Comparison of ENCODE assay signal across 1 cellular context in the genomic region with DNA sequence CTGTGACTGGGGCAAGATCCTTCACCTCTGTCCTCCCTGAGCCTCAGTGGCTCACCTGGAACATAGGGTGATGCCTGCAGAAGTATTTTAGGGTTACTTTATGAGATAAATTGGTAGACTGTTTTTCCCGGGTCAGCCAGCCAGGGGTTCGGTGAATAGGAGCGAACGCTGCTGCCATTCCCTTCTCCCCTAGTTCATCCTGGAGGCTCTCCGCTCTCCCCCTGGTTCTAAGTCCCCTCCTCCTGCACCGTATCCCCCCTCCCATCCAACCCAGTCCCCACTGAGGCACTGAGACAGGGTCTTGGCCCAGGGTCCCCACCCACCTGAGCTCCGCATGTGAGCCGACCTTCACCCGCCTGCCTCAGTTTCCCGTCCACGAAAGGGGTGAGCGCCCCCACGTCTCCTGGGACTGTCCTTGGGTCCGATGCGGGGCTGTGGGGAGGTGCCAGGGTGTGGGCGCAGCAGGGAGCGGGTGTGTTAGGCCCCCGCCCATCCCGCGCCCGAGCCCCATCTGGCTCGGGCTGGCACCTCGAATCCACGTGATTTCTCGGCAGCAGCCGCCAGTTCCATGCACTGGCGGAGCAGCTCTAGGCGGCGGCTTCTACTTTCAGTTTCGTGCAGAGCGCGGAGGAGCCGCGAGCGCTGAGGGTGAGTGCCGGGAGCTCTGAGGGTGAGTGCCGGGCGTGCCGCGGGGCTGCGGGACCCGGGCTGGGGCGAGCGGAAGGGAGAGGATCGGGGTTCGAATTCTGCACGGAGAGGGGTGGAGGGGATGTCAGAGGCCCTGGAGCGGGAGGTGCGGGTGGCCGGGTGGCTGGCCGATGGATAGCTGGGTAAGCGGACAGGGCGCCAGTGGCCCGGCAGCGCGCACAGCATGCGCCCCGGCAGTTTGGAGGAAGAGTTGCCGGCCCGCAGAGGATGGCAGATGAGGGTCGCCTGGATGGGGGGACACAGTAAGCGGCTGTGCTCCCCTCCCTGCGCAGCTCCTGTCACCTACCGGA.
TF ChIP-seq lines count a peak whose summit lies in the region.

A gene with protein sequence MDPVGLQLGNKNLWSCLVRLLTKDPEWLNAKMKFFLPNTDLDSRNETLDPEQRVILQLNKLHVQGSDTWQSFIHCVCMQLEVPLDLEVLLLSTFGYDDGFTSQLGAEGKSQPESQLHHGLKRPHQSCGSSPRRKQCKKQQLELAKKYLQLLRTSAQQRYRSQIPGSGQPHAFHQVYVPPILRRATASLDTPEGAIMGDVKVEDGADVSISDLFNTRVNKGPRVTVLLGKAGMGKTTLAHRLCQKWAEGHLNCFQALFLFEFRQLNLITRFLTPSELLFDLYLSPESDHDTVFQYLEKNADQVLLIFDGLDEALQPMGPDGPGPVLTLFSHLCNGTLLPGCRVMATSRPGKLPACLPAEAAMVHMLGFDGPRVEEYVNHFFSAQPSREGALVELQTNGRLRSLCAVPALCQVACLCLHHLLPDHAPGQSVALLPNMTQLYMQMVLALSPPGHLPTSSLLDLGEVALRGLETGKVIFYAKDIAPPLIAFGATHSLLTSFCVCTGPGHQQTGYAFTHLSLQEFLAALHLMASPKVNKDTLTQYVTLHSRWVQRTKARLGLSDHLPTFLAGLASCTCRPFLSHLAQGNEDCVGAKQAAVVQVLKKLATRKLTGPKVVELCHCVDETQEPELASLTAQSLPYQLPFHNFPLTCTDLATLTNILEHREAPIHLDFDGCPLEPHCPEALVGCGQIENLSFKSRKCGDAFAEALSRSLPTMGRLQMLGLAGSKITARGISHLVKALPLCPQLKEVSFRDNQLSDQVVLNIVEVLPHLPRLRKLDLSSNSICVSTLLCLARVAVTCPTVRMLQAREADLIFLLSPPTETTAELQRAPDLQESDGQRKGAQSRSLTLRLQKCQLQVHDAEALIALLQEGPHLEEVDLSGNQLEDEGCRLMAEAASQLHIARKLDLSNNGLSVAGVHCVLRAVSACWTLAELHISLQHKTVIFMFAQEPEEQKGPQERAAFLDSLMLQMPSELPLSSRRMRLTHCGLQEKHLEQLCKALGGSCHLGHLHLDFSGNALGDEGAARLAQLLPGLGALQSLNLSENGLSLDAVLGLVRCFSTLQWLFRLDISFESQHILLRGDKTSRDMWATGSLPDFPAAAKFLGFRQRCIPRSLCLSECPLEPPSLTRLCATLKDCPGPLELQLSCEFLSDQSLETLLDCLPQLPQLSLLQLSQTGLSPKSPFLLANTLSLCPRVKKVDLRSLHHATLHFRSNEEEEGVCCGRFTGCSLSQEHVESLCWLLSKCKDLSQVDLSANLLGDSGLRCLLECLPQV (N-terminal part only) (plus strand): TSS at position 610 of the 998 bp plus-strand sequence. CDS start 31,156 bp downstream, outside the sequence.

TF ChIP-seq in IMR-90, 13 proteins besides CTCF, POLR2A, EP300 and RAD21:
- TF ChIP-seq, protein P1, sequence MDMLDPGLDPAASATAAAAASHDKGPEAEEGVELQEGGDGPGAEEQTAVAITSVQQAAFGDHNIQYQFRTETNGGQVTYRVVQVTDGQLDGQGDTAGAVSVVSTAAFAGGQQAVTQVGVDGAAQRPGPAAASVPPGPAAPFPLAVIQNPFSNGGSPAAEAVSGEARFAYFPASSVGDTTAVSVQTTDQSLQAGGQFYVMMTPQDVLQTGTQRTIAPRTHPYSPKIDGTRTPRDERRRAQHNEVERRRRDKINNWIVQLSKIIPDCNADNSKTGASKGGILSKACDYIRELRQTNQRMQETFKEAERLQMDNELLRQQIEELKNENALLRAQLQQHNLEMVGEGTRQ (IDR thresholded peaks at IDR 0.05; ENCODE audit: low read depth, low read length), result peak; percentile 61; the same call in 1 of the 2 replicates
- no peak for TF ChIP-seq FOS (IDR thresholded peaks at IDR 0.05; ENCODE audit: low read depth, low read length)
- TF ChIP-seq CHD1 (IDR thresholded peaks at IDR 0.05; ENCODE audit: low read depth, low read length), result no peak
- TF ChIP-seq MAZ (IDR thresholded peaks at IDR 0.05; ENCODE audit: borderline replicate concordance, low read depth, low read length), result peak; percentile 40; the same call in 1 of the 2 replicates
- TF ChIP-seq, protein P2, sequence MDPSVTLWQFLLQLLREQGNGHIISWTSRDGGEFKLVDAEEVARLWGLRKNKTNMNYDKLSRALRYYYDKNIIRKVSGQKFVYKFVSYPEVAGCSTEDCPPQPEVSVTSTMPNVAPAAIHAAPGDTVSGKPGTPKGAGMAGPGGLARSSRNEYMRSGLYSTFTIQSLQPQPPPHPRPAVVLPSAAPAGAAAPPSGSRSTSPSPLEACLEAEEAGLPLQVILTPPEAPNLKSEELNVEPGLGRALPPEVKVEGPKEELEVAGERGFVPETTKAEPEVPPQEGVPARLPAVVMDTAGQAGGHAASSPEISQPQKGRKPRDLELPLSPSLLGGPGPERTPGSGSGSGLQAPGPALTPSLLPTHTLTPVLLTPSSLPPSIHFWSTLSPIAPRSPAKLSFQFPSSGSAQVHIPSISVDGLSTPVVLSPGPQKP (IDR thresholded peaks at IDR 0.05; ENCODE audit: borderline replicate concordance, low read depth, low read length), result no peak
- peak; percentile 76 for TF ChIP-seq MXI1 (IDR thresholded peaks at IDR 0.05; ENCODE audit: borderline replicate concordance, low read depth, low read length)
- TF ChIP-seq CEBPB (IDR thresholded peaks at IDR 0.05; ENCODE audit: low read depth, low read length), result no peak
- peak; percentile 68; the same call in 1 of the 2 replicates for TF ChIP-seq BHLHE40 (IDR thresholded peaks at IDR 0.05; ENCODE audit: low read depth, low read length)
